ENCODE assay signal across 2 cellular contexts in genomic region chr5:172005708-172006377, GRCh38.
TF ChIP-seq lines count a peak whose summit lies in the region.

No MANE protein-coding gene starts in this region.

TF ChIP-seq in SK-N-SH, 30 proteins besides CTCF, POLR2A, EP300 and RAD21:
- 0 out of 2 replicates have a peak, but pooled peaks have one; percentile 16 for TF ChIP-seq YY1 (IDR thresholded peaks at IDR 0.05; ENCODE audit: low read depth)
- no peak for TF ChIP-seq JUND (IDR thresholded peaks at IDR 0.05)
TF ChIP-seq in SK-N-SH: peak in this region for 1.

TF ChIP-seq in GM12878, 131 proteins besides CTCF, POLR2A, EP300 and RAD21:
- TF ChIP-seq NR2F1 (conservative IDR thresholded peaks at IDR 0.05) (no peak), ZNF207 (IDR thresholded peaks at IDR 0.05; ENCODE audit: borderline replicate concordance) (no peak), EED (IDR thresholded peaks at IDR 0.05; ENCODE audit: low read depth) (0 out of 2 replicates have a peak, but pooled peaks have one; percentile 5), MTA2 (IDR thresholded peaks at IDR 0.05; ENCODE audit: low read depth) (peak; percentile 10; the same call in 1 of the 2 replicates), PRDM15 (CRISPR knock-in tag; IDR thresholded peaks at IDR 0.05) (no peak)
